ENCODE assay signal across 1 cellular context in the genomic region with DNA sequence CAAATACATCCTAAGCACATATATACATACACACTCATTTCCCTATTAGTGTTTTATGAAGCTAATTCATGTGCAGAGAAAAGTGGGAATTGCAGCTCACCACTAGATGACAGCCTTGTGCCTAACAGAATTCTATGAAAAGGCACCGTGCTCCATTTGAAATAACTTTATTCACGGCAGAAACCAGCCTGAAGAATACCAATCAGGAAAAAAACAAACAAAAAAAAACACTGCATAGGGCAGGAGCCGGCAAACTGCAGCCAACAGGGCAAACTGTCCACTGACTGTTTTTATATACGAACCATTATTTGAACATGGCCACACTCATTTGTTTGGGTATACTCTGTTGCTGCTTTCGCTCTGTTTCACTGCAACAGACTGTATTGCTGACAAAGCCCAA.
TF ChIP-seq lines count a peak whose summit lies in the region.

No MANE protein-coding gene starts in this region.

TF ChIP-seq in K562, 482 proteins besides CTCF, POLR2A, EP300 and RAD21 (continued from another document):
- TF ChIP-seq, protein P1, sequence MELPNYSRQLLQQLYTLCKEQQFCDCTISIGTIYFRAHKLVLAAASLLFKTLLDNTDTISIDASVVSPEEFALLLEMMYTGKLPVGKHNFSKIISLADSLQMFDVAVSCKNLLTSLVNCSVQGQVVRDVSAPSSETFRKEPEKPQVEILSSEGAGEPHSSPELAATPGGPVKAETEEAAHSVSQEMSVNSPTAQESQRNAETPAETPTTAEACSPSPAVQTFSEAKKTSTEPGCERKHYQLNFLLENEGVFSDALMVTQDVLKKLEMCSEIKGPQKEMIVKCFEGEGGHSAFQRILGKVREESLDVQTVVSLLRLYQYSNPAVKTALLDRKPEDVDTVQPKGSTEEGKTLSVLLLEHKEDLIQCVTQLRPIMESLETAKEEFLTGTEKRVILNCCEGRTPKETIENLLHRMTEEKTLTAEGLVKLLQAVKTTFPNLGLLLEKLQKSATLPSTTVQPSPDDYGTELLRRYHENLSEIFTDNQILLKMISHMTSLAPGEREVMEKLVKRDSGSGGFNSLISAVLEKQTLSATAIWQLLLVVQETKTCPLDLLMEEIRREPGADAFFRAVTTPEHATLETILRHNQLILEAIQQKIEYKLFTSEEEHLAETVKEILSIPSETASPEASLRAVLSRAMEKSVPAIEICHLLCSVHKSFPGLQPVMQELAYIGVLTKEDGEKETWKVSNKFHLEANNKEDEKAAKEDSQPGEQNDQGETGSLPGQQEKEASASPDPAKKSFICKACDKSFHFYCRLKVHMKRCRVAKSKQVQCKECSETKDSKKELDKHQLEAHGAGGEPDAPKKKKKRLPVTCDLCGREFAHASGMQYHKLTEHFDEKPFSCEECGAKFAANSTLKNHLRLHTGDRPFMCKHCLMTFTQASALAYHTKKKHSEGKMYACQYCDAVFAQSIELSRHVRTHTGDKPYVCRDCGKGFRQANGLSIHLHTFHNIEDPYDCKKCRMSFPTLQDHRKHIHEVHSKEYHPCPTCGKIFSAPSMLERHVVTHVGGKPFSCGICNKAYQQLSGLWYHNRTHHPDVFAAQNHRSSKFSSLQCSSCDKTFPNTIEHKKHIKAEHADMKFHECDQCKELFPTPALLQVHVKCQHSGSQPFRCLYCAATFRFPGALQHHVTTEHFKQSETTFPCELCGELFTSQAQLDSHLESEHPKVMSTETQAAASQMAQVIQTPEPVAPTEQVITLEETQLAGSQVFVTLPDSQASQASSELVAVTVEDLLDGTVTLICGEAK (IDR thresholded peaks at IDR 0.05), result peak; percentile 90
- TF ChIP-seq, protein P1 (CRISPR knock-in tag; IDR thresholded peaks at IDR 0.05), result no peak
- TF ChIP-seq PTBP1 (IDR thresholded peaks at IDR 0.05; ENCODE audit: low read depth, low read length), result no peak
- peak; percentile 39; the same call in 1 of the 2 replicates for TF ChIP-seq ZNF316 (IDR thresholded peaks at IDR 0.05)
- 0 out of 2 replicates have a peak, but pooled peaks have one; percentile 25 for TF ChIP-seq CC2D1A (IDR thresholded peaks at IDR 0.05)
- TF ChIP-seq, protein P2, sequence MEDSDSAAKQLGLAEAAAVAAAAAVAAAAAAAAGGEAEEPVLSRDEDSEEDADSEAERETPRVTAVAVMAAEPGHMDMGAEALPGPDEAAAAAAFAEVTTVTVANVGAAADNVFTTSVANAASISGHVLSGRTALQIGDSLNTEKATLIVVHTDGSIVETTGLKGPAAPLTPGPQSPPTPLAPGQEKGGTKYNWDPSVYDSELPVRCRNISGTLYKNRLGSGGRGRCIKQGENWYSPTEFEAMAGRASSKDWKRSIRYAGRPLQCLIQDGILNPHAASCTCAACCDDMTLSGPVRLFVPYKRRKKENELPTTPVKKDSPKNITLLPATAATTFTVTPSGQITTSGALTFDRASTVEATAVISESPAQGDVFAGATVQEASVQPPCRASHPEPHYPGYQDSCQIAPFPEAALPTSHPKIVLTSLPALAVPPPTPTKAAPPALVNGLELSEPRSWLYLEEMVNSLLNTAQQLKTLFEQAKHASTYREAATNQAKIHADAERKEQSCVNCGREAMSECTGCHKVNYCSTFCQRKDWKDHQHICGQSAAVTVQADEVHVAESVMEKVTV (CRISPR knock-in tag; IDR thresholded peaks at IDR 0.05), result peak; percentile 58
- TF ChIP-seq ZNF232 (CRISPR knock-in tag; IDR thresholded peaks at IDR 0.05), result no peak
